9 cellular contexts compared by ENCODE assay signal in the genomic region with DNA sequence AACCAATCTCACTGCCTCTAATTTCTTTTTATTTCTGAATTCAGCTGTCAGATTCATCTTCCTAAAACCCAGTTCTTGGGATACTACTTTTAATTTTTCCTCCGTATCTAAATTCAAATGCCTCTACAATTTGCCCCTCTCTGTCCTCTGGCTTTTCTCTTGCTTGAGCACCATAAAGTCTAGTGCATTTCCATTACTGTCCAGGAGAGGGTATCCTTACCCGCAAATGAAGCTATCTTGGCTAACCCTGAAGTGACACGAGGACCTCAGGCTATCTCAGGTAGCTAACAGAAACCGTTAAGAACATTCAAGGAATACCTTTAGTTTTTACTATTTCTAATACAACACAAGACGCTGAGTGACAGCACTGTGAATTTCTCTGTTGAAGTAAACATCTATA. TPM values are rescaled to one million over a fixed set of nuclear protein-coding genes. Genes with fewer than 3 reads are reported as not detected.
DNase-seq lines count a peak whose midpoint lies in the region; ATAC-seq and TF ChIP-seq lines count a peak whose summit lies in the region.
"Had no signal": no experiment of that assay in that cellular context is flagged by ENCODE, and none has a peak within 500 bp of the region (broad histone marks: within the 10 kb centered on the region; RNA-seq: fewer than 3 reads in every experiment).

No MANE protein-coding gene starts in this region.

- H3K9ac ChIP-seq in endodermal cell (ENCODE audit: extremely low read depth, low read length, poor library complexity, severe bottlenecking) = no peak overlapping the region

- intact Hi-C loops in CD8-positive, alpha-beta T cell (cut with DNase I, micrococcal nuclease) = no loop called here

- H3K4me3 Mint-ChIP-seq in endodermal cell = no peak overlapping the region
- no peak overlapping the region for H3K4me3 Mint-ChIP-seq in CD8-positive, alpha-beta T cell
- H3K4me3 Mint-ChIP-seq: activated naive CD8-positive, alpha-beta T cell treated with anti-CD3 and anti-CD28 coated beads, Interleukin-2, amount 10 ng/mL, durations not matched to agents 7 days and 5 days had no signal

- in situ Hi-C loops in Caki2 (cut with HindIII; ENCODE audit: low pct_unique_long_range_greater_than_20kb, low sequenced_read_pairs) = no loop called here

- DNase-seq in Caki2 (ENCODE audit: low read depth) (peak; percentile 8), NCI-H69 (lab: John Stamatoyannopoulos, UW) (peak; percentile 0), endodermal cell (peak; percentile 51), retina (peak; percentile 3)
- no peak for DNase-seq in CD8-positive, alpha-beta T cell
- DNase-seq: activated naive CD8-positive, alpha-beta T cell treated with anti-CD3 and anti-CD28 coated beads, Interleukin-2, amount 10 ng/mL, durations not matched to agents 7 days and 5 days had no signal

- H3K9me3 ChIP-seq in endodermal cell (ENCODE audit: control insufficient read depth, low read length) = peaks cover 5% of the 10 kb centered on the region
- no peaks in the 10 kb centered on the region for H3K9me3 ChIP-seq in CD8-positive, alpha-beta T cell (ENCODE audit: low read length)

- no peaks in the 10 kb centered on the region for H3K27me3 ChIP-seq in endodermal cell (ENCODE audit: control insufficient read depth, insufficient read depth, low read length, poor library complexity, severe bottlenecking)
- H3K27me3 ChIP-seq in CD8-positive, alpha-beta T cell (ENCODE audit: insufficient read depth, low read length) = no peaks in the 10 kb centered on the region

- CTCF ChIA-PET in CD8-positive, alpha-beta T cell (lab: Charles Lee) = no interaction called here

- H3K36me3 ChIP-seq in endodermal cell (ENCODE audit: control insufficient read depth, insufficient read depth, low read length) = no peaks in the 10 kb centered on the region
- H3K36me3 ChIP-seq in CD8-positive, alpha-beta T cell (ENCODE audit: insufficient read depth, low read length) = no peaks in the 10 kb centered on the region

- H3K4me3 ChIP-seq in endodermal cell (ENCODE audit: low read length) = no peak overlapping the region
- H3K4me3 ChIP-seq in CD8-positive, alpha-beta T cell (ENCODE audit: low read depth, low read length) = no peak overlapping the region

- H3K9me3 Mint-ChIP-seq in endodermal cell = peaks cover 39% of the 10 kb centered on the region
- no peaks in the 10 kb centered on the region for H3K9me3 Mint-ChIP-seq in CD8-positive, alpha-beta T cell
- H3K9me3 Mint-ChIP-seq: activated naive CD8-positive, alpha-beta T cell treated with anti-CD3 and anti-CD28 coated beads, Interleukin-2, amount 10 ng/mL, durations not matched to agents 7 days and 5 days had no signal

- ATAC-seq in GM19468 (IDR thresholded peaks at IDR 0.05; ENCODE audit: extremely low read depth, unreplicated experiment) (peak; percentile 54), GM21526 (IDR thresholded peaks at IDR 0.05; ENCODE audit: low FRiP score, unreplicated experiment) (no peak), GM18520 (IDR thresholded peaks at IDR 0.05; ENCODE audit: unreplicated experiment) (no peak)
- ATAC-seq in CD8-positive, alpha-beta T cell = no peak

- peak; percentile 85 for TF ChIP-seq CTCF in endodermal cell (conservative IDR thresholded peaks at IDR 0.05)
- TF ChIP-seq CTCF in CD8-positive, alpha-beta T cell (IDR thresholded peaks at IDR 0.05) = no peak

- H3K27me3 Mint-ChIP-seq in endodermal cell (ENCODE audit: insufficient read depth) = no peaks in the 10 kb centered on the region
- no peaks in the 10 kb centered on the region for H3K27me3 Mint-ChIP-seq in CD8-positive, alpha-beta T cell (ENCODE audit: low read depth)
- H3K27me3 Mint-ChIP-seq: activated naive CD8-positive, alpha-beta T cell treated with anti-CD3 and anti-CD28 coated beads, Interleukin-2, amount 10 ng/mL, durations not matched to agents 7 days and 5 days had no signal

- POLR2A ChIA-PET in CD8-positive, alpha-beta T cell (lab: Charles Lee) = no interaction called here

- H3K27ac ChIP-seq in endodermal cell (ENCODE audit: low read depth, low read length) = no peak overlapping the region
- no peak overlapping the region for H3K27ac ChIP-seq in CD8-positive, alpha-beta T cell (ENCODE audit: low read depth, low read length)

- H3K4me1 Mint-ChIP-seq in endodermal cell = no peaks in the 10 kb centered on the region
- H3K4me1 Mint-ChIP-seq in CD8-positive, alpha-beta T cell (ENCODE audit: low read depth) = no peaks in the 10 kb centered on the region
- H3K4me1 Mint-ChIP-seq: activated naive CD8-positive, alpha-beta T cell treated with anti-CD3 and anti-CD28 coated beads, Interleukin-2, amount 10 ng/mL, durations not matched to agents 7 days and 5 days had no signal

- no peak overlapping the region for H3K27ac Mint-ChIP-seq in endodermal cell
- H3K27ac Mint-ChIP-seq in CD8-positive, alpha-beta T cell = no peak overlapping the region
- H3K27ac Mint-ChIP-seq: activated naive CD8-positive, alpha-beta T cell treated with anti-CD3 and anti-CD28 coated beads, Interleukin-2, amount 10 ng/mL, durations not matched to agents 7 days and 5 days had no signal

- H3K4me1 ChIP-seq in endodermal cell (ENCODE audit: control insufficient read depth, insufficient read depth, low read length) = no peaks in the 10 kb centered on the region
- no peaks in the 10 kb centered on the region for H3K4me1 ChIP-seq in CD8-positive, alpha-beta T cell (ENCODE audit: insufficient read depth, low read length)

- 20 to 40% methylated on average over 2 to 5 of the region's 5 CpGs for WGBS in endodermal cell (ENCODE audit: insufficient coverage in 1 of 2, insufficient read length in 1 of 2), 2 experiments

- H3K36me3 Mint-ChIP-seq in endodermal cell (ENCODE audit: low read depth) = no peaks in the 10 kb centered on the region
- H3K36me3 Mint-ChIP-seq in CD8-positive, alpha-beta T cell = no peaks in the 10 kb centered on the region
- H3K36me3 Mint-ChIP-seq: activated naive CD8-positive, alpha-beta T cell treated with anti-CD3 and anti-CD28 coated beads, Interleukin-2, amount 10 ng/mL, durations not matched to agents 7 days and 5 days had no signal

RNA-seq across cellular contexts. Expression of a gene that starts 49.4 kb away (rescaled TPM):
- not detected in 2 replicates for total RNA-seq in Caki2 (2014; rRNA removed; shearing (Covaris generic); ENCODE audit: low replicate concordance)
- total RNA-seq in endodermal cell = not detected
- polyA plus RNA-seq in endodermal cell (2013, experiment 1 of 2) = not detected
- not detected for polyA plus RNA-seq in endodermal cell (2013, experiment 2 of 2)
- total RNA-seq in CD8-positive, alpha-beta T cell = not detected
- total RNA-seq: activated naive CD8-positive, alpha-beta T cell treated with anti-CD3 and anti-CD28 coated beads, Interleukin-2, amount 10 ng/mL, durations not matched to agents 7 days and 5 days had no signal

Comparison
In these comparisons a context has a peak if more than half of its experiments do, and no peak if none do; other contexts are left out.
1. DNase-seq: peak in Caki2 (single experiment), NCI-H69 (single experiment), endodermal cell (single experiment) and retina (single experiment); none in CD8-positive, alpha-beta T cell (0 of 7).